In genomic region chr2:240051697-240052096, GRCh38 we compare ENCODE assay signal across 19 cellular contexts. TPM values are rescaled to one million over a fixed set of nuclear protein-coding genes. Genes with fewer than 3 reads are reported as not detected.
DNase-seq lines count a peak whose midpoint lies in the region; ATAC-seq and TF ChIP-seq lines count a peak whose summit lies in the region.
"Had no signal": no experiment of that assay in that cellular context is flagged by ENCODE, and none has a peak within 500 bp of the region (broad histone marks: within the 10 kb centered on the region; RNA-seq: fewer than 3 reads in every experiment).

No MANE protein-coding gene starts in this region.

- DNase-seq in GM23338 (ENCODE audit: low spot score), result no peak
- DNase-seq in substantia nigra (lab: John Stamatoyannopoulos, UW), result peak in 5 of 49 donors; percentile 9 to 71 (median 23)
- no peak for DNase-seq in activated CD4-positive, alpha-beta T cell treated with anti-CD3 and anti-CD28 coated beads for 48 hours
- DNase-seq in activated CD8-positive, alpha-beta memory T cell treated with anti-CD3 and anti-CD28 coated beads for 24 hours, result no peak
- DNase-seq in activated effector memory CD4-positive, alpha-beta T cell treated with Interleukin-2 at 50 U/mL for 16 hours, result no peak
- DNase-seq in upper lobe of right lung, result no peak
- DNase-seq: DMS79 treated with DMSO at 0.1 percent for 48 hours, H7, HFFc6, KBM-7, NCI-H1417, NCI-H187 treated with DMSO at 0.1 percent for 48 hours, NCI-H226, NCI-H524 treated with DMSO at 0.1 percent for 48 hours, PC-3 had no signal

- no peak overlapping the region for H3K27ac ChIP-seq in GM23338 (ENCODE audit: low read depth)
- peak overlapping the region; percentile 92 for H3K27ac ChIP-seq in cingulate gyrus (ENCODE audit: low read depth, low read length)
- H3K27ac ChIP-seq in layer of hippocampus (ENCODE audit: low read depth, low read length), result peak overlapping the region; percentile 95
- H3K27ac ChIP-seq in substantia nigra (ENCODE audit: low read depth, low read length, poor library complexity, severe bottlenecking), result peak overlapping the region; percentile 95
- H3K27ac ChIP-seq in upper lobe of right lung, result no peak overlapping the region
- H3K27ac ChIP-seq: A549; BLaER1 treated with 17β-estradiol and CSF1 and Interleukin-3, amounts not matched to agents 10 nM and 100 nM had no signal

- no peak overlapping the region for H2AFZ ChIP-seq in GM23338

- no peak overlapping the region for H3K27ac Mint-ChIP-seq in GM23338
- H3K27ac Mint-ChIP-seq: HFFc6 had no signal

- H3K4me1 Mint-ChIP-seq in GM23338, result no peaks in the 10 kb centered on the region; the same call in 2 of the 3 replicates

- peaks cover 11% of the 10 kb centered on the region for H3K27me3 Mint-ChIP-seq in GM23338 (ENCODE audit: insufficient read depth, low read depth, poor library complexity)

- no peak overlapping the region for H3K4me3 ChIP-seq in GM23338
- no peak overlapping the region for H3K4me3 ChIP-seq in upper lobe of right lung
- H3K4me3 ChIP-seq: A549; BLaER1 treated with 17β-estradiol and CSF1 and Interleukin-3, amounts not matched to agents 10 nM and 100 nM had no signal

- H3K4me3 Mint-ChIP-seq in GM23338, result no peak overlapping the region
- H3K4me3 Mint-ChIP-seq: HFFc6 had no signal

- 0 out of 3 replicates have a peak, but pooled peaks have one; percentile 29 for ATAC-seq in GM23338
- ATAC-seq in upper lobe of right lung, result no peak
- ATAC-seq: A549, PC-3 had no signal

- H3K9me2 ChIP-seq in GM23338 (ENCODE audit: insufficient read depth), result no peaks in the 10 kb centered on the region

- TF ChIP-seq CTCF in GM23338 (conservative IDR thresholded peaks at IDR 0.05; ENCODE audit: low read depth in 2 of 2) (no peak), upper lobe of right lung (IDR thresholded peaks at IDR 0.05) (no peak)

- H3K36me3 Mint-ChIP-seq in GM23338 (ENCODE audit: low read depth), result no peaks in the 10 kb centered on the region

- H4K20me1 ChIP-seq in GM23338 (replicated peaks; ENCODE audit: insufficient read depth), result no peaks in the 10 kb centered on the region
- H4K20me1 ChIP-seq: BLaER1 treated with 17β-estradiol and CSF1 and Interleukin-3, amounts not matched to agents 10 nM and 100 nM had no signal

- intact Hi-C loops in upper lobe of right lung (cut with DNase I), result no loop called here

- H3F3A ChIP-seq in GM23338 (replicated peaks; ENCODE audit: low read depth), result no peaks in the 10 kb centered on the region

- no peaks in the 10 kb centered on the region for H3K79me2 ChIP-seq in GM23338 (replicated peaks; ENCODE audit: insufficient read depth)

- H3K4me1 ChIP-seq in GM23338 (ENCODE audit: insufficient read depth) (no peaks in the 10 kb centered on the region; the same call in 1 of the 2 replicates), upper lobe of right lung (no peaks in the 10 kb centered on the region)
- H3K4me1 ChIP-seq: A549 had no signal

- no peak overlapping the region for H3K4me2 ChIP-seq in GM23338
- H3K4me2 ChIP-seq: A549; BLaER1 treated with 17β-estradiol and CSF1 and Interleukin-3, amounts not matched to agents 10 nM and 100 nM had no signal

- H3K9me3 ChIP-seq in upper lobe of right lung, result no peaks in the 10 kb centered on the region
- H3K9me3 ChIP-seq: A549; BLaER1 treated with 17β-estradiol and CSF1 and Interleukin-3, amounts not matched to agents 10 nM and 100 nM had no signal

- H3K27me3 ChIP-seq in GM23338 (ENCODE audit: insufficient read depth) (no peaks in the 10 kb centered on the region), layer of hippocampus (ENCODE audit: control insufficient read depth, insufficient read depth, low read length) (no peaks in the 10 kb centered on the region), upper lobe of right lung (peaks cover 37% of the 10 kb centered on the region)
- H3K27me3 ChIP-seq: BLaER1 treated with 17β-estradiol and CSF1 and Interleukin-3, amounts not matched to agents 10 nM and 100 nM had no signal

- no peaks in the 10 kb centered on the region for H3K9me3 Mint-ChIP-seq in GM23338
- H3K9me3 Mint-ChIP-seq: HFFc6 had no signal

- H3K36me3 ChIP-seq in GM23338 (ENCODE audit: insufficient read depth) (no peaks in the 10 kb centered on the region), upper lobe of right lung (no peaks in the 10 kb centered on the region)
- H3K36me3 ChIP-seq: BLaER1 treated with 17β-estradiol and CSF1 and Interleukin-3, amounts not matched to agents 10 nM and 100 nM had no signal

TF ChIP-seq in GM23338, 12 proteins besides CTCF, POLR2A, EP300 and RAD21 (continues in another document):
- TF ChIP-seq ZNF331 (CRISPR knock-in tag; IDR thresholded peaks at IDR 0.05; ENCODE audit: low read depth) (no peak), ZNF462 (CRISPR knock-in tag; IDR thresholded peaks at IDR 0.05) (no peak), EZH2phosphoT487 (IDR thresholded peaks at IDR 0.05; ENCODE audit: unreplicated experiment) (no peak), ZNF114 (CRISPR knock-in tag; IDR thresholded peaks at IDR 0.05) (no peak), CREB1 (CRISPR knock-in tag; IDR thresholded peaks at IDR 0.05; ENCODE audit: low read depth) (no peak), EZH2 (IDR thresholded peaks at IDR 0.05; ENCODE audit: low read depth, unreplicated experiment) (no peak)

RNA-seq across cellular contexts. Expression of gene OR6B3, which starts 1.6 kb away (rescaled TPM):
- total RNA-seq in GM23338 (2014; rRNA removed; shearing (Covaris generic)), result not detected in 2 replicates
- polyA plus RNA-seq in GM23338 (2016; fragmentation: Nextera tagmentation; extraction: Ambion mirVana), result not detected in 2 replicates
- not detected for total RNA-seq in upper lobe of right lung
- total RNA-seq: H7, HFFc6, PC-3 had no signal
- polyA plus RNA-seq: A549 had no signal

RNA-seq across cellular contexts. Expression of gene OR6B2, which starts 21.5 kb away (rescaled TPM):
- not detected in 2 replicates for total RNA-seq in GM23338 (2014; rRNA removed; shearing (Covaris generic))
- polyA plus RNA-seq in GM23338 (2016; fragmentation: Nextera tagmentation; extraction: Ambion mirVana), result not detected in 2 replicates
- not detected for total RNA-seq in upper lobe of right lung
- total RNA-seq: H7, HFFc6, PC-3 had no signal
- polyA plus RNA-seq: A549 had no signal

RNA-seq across cellular contexts. Expression of gene NDUFA10, which starts 26.6 kb away (rescaled TPM):
- total RNA-seq in GM23338 (2014; rRNA removed; shearing (Covaris generic)), result 113 and 156 TPM in 2 replicates
- polyA plus RNA-seq in GM23338 (2016; fragmentation: Nextera tagmentation; extraction: Ambion mirVana), result 64.8 and 81.0 TPM in 2 replicates
- total RNA-seq in upper lobe of right lung, result 82.4 TPM

Comparison
In these comparisons a context has a peak if more than half of its experiments do, and no peak if none do; other contexts are left out.
1. H3K27ac ChIP-seq: peak in cingulate gyrus (single experiment), layer of hippocampus (single experiment) and substantia nigra (single experiment); none in GM23338 (single experiment) and upper lobe of right lung (single experiment).